In the genomic region with DNA sequence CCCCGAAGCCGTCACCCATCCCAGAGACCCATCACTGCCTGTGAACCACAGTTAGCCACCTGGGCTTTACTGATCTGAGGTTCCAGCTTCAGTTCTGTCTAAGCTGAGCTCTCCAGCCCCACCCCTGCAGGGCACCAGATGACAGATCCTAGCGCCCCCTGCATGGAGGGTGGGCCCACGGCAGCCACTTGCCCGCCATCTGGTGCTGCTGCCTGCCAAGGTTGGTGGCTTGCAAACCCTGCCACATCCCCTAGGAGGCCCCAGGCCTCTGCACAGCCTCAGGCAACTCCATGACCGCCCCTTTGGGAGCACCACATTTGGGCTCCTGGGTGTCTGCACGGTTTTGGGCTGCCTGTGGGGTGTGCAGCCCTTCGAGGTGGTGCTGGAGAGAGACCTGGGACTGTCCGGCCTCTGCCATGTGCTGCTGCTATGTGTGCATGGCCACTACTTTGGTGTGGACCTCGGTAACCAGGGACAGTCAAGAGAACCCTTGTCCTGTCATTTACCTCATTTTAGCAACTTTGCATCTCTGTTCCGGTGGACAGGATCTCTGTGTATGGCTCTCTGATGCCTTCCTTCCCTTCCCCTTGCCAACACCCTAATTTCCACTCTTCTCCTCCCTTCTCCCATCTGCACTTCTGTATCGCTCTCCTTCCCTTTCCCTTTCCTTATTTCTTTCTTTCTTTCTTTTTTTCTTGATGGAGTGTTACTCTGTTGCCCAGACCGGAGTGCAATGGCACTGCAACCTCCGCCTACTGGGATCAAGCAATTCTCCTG, we compare ENCODE assay signal across 8 cellular contexts. TPM values are rescaled to one million over a fixed set of nuclear protein-coding genes. Genes with fewer than 3 reads are reported as not detected.
DNase-seq lines count a peak whose midpoint lies in the region; ATAC-seq and TF ChIP-seq lines count a peak whose summit lies in the region.

No MANE protein-coding gene starts in this region.

- peak; percentile 50 for ATAC-seq in activated naive CD8-positive, alpha-beta T cell treated with anti-CD3 and anti-CD28 coated beads, Interleukin-2, amount 50 U/mL, for 24 hours
- peak; percentile 89 for ATAC-seq in stimulated activated naive CD8-positive, alpha-beta T cell treated with anti-CD3 and anti-CD28 coated beads, Interleukin-15, amount 100 ng/mL, for 72 hours
- ATAC-seq in HG03342 (IDR thresholded peaks at IDR 0.05; ENCODE audit: unreplicated experiment) (no peak), omental fat pad (ENCODE audit: low FRiP score) (no peak)

- BruUV-seq in MCF 10A (replicated peaks; lab: Mats Ljungman, UMichigan): no TSS peak

- POLR2A ChIA-PET in MCF 10A (lab: Yijun Ruan, JAX): no interaction called here

- no peaks in the 10 kb centered on the region for H3K9me3 Mint-ChIP-seq in activated naive CD4-positive, alpha-beta T cell treated with anti-CD3 and anti-CD28 coated beads for 36 hours
- H3K9me3 Mint-ChIP-seq in activated naive CD8-positive, alpha-beta T cell treated with anti-CD3 and anti-CD28 coated beads, Interleukin-2, amount 50 U/mL, for 24 hours: no peaks in the 10 kb centered on the region
- H3K9me3 Mint-ChIP-seq in stimulated activated naive CD8-positive, alpha-beta T cell treated with anti-CD3 and anti-CD28 coated beads, Interleukin-15, amount 100 ng/mL, for 72 hours: no peaks in the 10 kb centered on the region
- no peaks in the 10 kb centered on the region for H3K9me3 Mint-ChIP-seq in MCF 10A (ENCODE audit: unreplicated experiment)

- H3K27me3 Mint-ChIP-seq in activated naive CD4-positive, alpha-beta T cell treated with anti-CD3 and anti-CD28 coated beads for 36 hours (ENCODE audit: low read depth): peaks cover 9% of the 10 kb centered on the region
- peaks cover 25% of the 10 kb centered on the region for H3K27me3 Mint-ChIP-seq in activated naive CD8-positive, alpha-beta T cell treated with anti-CD3 and anti-CD28 coated beads, Interleukin-2, amount 50 U/mL, for 24 hours
- H3K27me3 Mint-ChIP-seq in stimulated activated naive CD8-positive, alpha-beta T cell treated with anti-CD3 and anti-CD28 coated beads, Interleukin-15, amount 100 ng/mL, for 72 hours: peaks cover 41% of the 10 kb centered on the region
- H3K27me3 Mint-ChIP-seq in MCF 10A (ENCODE audit: insufficient read depth, unreplicated experiment): peaks cover 49% of the 10 kb centered on the region

- TF ChIP-seq CTCF in MCF 10A (IDR thresholded peaks at IDR 0.05; ENCODE audit: unreplicated experiment) (no peak), omental fat pad (IDR thresholded peaks at IDR 0.05) (no peak)

- no peak overlapping the region for H3K4me3 Mint-ChIP-seq in activated naive CD4-positive, alpha-beta T cell treated with anti-CD3 and anti-CD28 coated beads for 36 hours
- H3K4me3 Mint-ChIP-seq in activated naive CD8-positive, alpha-beta T cell treated with anti-CD3 and anti-CD28 coated beads, Interleukin-2, amount 50 U/mL, for 24 hours: no peak overlapping the region
- H3K4me3 Mint-ChIP-seq in stimulated activated naive CD8-positive, alpha-beta T cell treated with anti-CD3 and anti-CD28 coated beads, Interleukin-15, amount 100 ng/mL, for 72 hours: no peak overlapping the region
- H3K4me3 Mint-ChIP-seq in MCF 10A (ENCODE audit: unreplicated experiment): no peak overlapping the region

- peak; percentile 28 for DNase-seq in activated naive CD4-positive, alpha-beta T cell treated with anti-CD3 and anti-CD28 coated beads for 36 hours
- DNase-seq in activated naive CD4-positive, alpha-beta T cell treated with anti-CD3 and anti-CD28 coated beads, Interleukin-2, amount 50 U/mL, for 16 hours: no peak
- DNase-seq in NCI-H1930 (lab: John Stamatoyannopoulos, UW) (peak; percentile 47 to 66), MCF 10A (ENCODE audit: unreplicated experiment) (no peak), omental fat pad (ENCODE audit: low spot score) (no peak)
- peak; percentile 35 for DNase-seq in activated naive CD8-positive, alpha-beta T cell treated with anti-CD3 and anti-CD28 coated beads, Interleukin-2, amount 50 U/mL, for 24 hours
- DNase-seq in stimulated activated naive CD8-positive, alpha-beta T cell treated with anti-CD3 and anti-CD28 coated beads, Interleukin-15, amount 100 ng/mL, for 72 hours: peak; percentile 43 to 53

- H3K27ac Mint-ChIP-seq in activated naive CD4-positive, alpha-beta T cell treated with anti-CD3 and anti-CD28 coated beads for 36 hours: no peak overlapping the region
- no peak overlapping the region for H3K27ac Mint-ChIP-seq in activated naive CD8-positive, alpha-beta T cell treated with anti-CD3 and anti-CD28 coated beads, Interleukin-2, amount 50 U/mL, for 24 hours
- H3K27ac Mint-ChIP-seq in stimulated activated naive CD8-positive, alpha-beta T cell treated with anti-CD3 and anti-CD28 coated beads, Interleukin-15, amount 100 ng/mL, for 72 hours: no peak overlapping the region
- no peak overlapping the region for H3K27ac Mint-ChIP-seq in MCF 10A (ENCODE audit: low read depth, unreplicated experiment)

- H3K36me3 Mint-ChIP-seq in activated naive CD4-positive, alpha-beta T cell treated with anti-CD3 and anti-CD28 coated beads for 36 hours (ENCODE audit: low read depth): no peaks in the 10 kb centered on the region
- H3K36me3 Mint-ChIP-seq in activated naive CD8-positive, alpha-beta T cell treated with anti-CD3 and anti-CD28 coated beads, Interleukin-2, amount 50 U/mL, for 24 hours (ENCODE audit: low read depth): no peaks in the 10 kb centered on the region
- H3K36me3 Mint-ChIP-seq in MCF 10A (ENCODE audit: insufficient read depth, unreplicated experiment): no peaks in the 10 kb centered on the region

- H3K4me1 Mint-ChIP-seq in activated naive CD4-positive, alpha-beta T cell treated with anti-CD3 and anti-CD28 coated beads for 36 hours (ENCODE audit: low read depth): no peaks in the 10 kb centered on the region
- no peaks in the 10 kb centered on the region for H3K4me1 Mint-ChIP-seq in activated naive CD8-positive, alpha-beta T cell treated with anti-CD3 and anti-CD28 coated beads, Interleukin-2, amount 50 U/mL, for 24 hours
- peaks cover 5% of the 10 kb centered on the region for H3K4me1 Mint-ChIP-seq in stimulated activated naive CD8-positive, alpha-beta T cell treated with anti-CD3 and anti-CD28 coated beads, Interleukin-15, amount 100 ng/mL, for 72 hours
- H3K4me1 Mint-ChIP-seq in MCF 10A (ENCODE audit: insufficient read depth, unreplicated experiment): no peaks in the 10 kb centered on the region

- intact Hi-C loops in activated naive CD4-positive, alpha-beta T cell treated with anti-CD3 and anti-CD28 coated beads for 36 hours (cut with micrococcal nuclease): no loop called here
- intact Hi-C loops in MCF 10A (cut with micrococcal nuclease): no loop called here

- CTCF ChIA-PET in activated naive CD4-positive, alpha-beta T cell treated with anti-CD3 and anti-CD28 coated beads for 36 hours (lab: Charles Lee): interaction anchor here (0.8 kb wide), 1 partner anchor 24 kb away, joined by 3 read pairs; no protein-coding TSS in a partner anchor
- CTCF ChIA-PET in MCF 10A (lab: Yijun Ruan, JAX): interaction anchor here (0.6 to 0.7 kb wide), 2 partner anchors 265 to 401 kb away, joined by 4 read pairs; a partner anchor contains a TSS

RNA-seq across cellular contexts. Expression of a gene that starts 17.4 kb away (rescaled TPM):
- total RNA-seq in activated naive CD4-positive, alpha-beta T cell treated with anti-CD3 and anti-CD28 coated beads for 36 hours: 10 to 100 TPM; 13.1 to 13.8 TPM
- 14.4 and 15.0 TPM in 2 replicates for total RNA-seq in MCF 10A (2022)
- total RNA-seq in omental fat pad: 10 to 100 TPM; 19.0 to 53.8 (median 32.2) TPM

RNA-seq across cellular contexts. Expression of a gene that starts 31.0 kb away (rescaled TPM):
- total RNA-seq in activated naive CD4-positive, alpha-beta T cell treated with anti-CD3 and anti-CD28 coated beads for 36 hours: 1 to 10 TPM; 1.1 to 2.1 TPM
- total RNA-seq in MCF 10A (2022): 0.14 and 0.91 TPM in 2 replicates
- total RNA-seq in omental fat pad: under 1 TPM in 3 of 4 donors, not detected in 1; 0.28 to 0.79 (median 0.50) TPM

RNA-seq across cellular contexts. Expression of a gene that starts 36.4 kb away (rescaled TPM):
- 10 to 100 TPM; 36.9 to 37.8 TPM for total RNA-seq in activated naive CD4-positive, alpha-beta T cell treated with anti-CD3 and anti-CD28 coated beads for 36 hours
- 16.5 and 20.9 TPM in 2 replicates for total RNA-seq in MCF 10A (2022)
- total RNA-seq in omental fat pad: 10 to 100 TPM; 13.6 to 21.8 (median 16.1) TPM

RNA-seq across cellular contexts. Expression of a gene that starts 41.5 kb away (rescaled TPM):
- 1 to 10 TPM; 4.0 TPM for total RNA-seq in activated naive CD4-positive, alpha-beta T cell treated with anti-CD3 and anti-CD28 coated beads for 36 hours
- total RNA-seq in MCF 10A (2022) (7.4 and 10.1 TPM in 2 replicates), omental fat pad (1 to 10 TPM; 3.2 to 8.7 (median 5.3) TPM)

RNA-seq across cellular contexts. Expression of a gene that starts 55.0 kb away (rescaled TPM):
- total RNA-seq in activated naive CD4-positive, alpha-beta T cell treated with anti-CD3 and anti-CD28 coated beads for 36 hours: under 1 TPM in 1 of 2 experiments, not detected in 1; 0.15 TPM
- 1.2 and 2.3 TPM in 2 replicates for total RNA-seq in MCF 10A (2022)
- 10 to 100 TPM in 1 of 4 donors, 1 to 10 TPM in 3; 3.3 to 11.9 (median 8.1) TPM for total RNA-seq in omental fat pad

Comparison
In these comparisons a context has a peak if more than half of its experiments do, and no peak if none do; other contexts are left out.
1. DNase-seq: peak in activated naive CD4-positive, alpha-beta T cell treated with anti-CD3 and anti-CD28 coated beads for 36 hours (single experiment), NCI-H1930 (2 of 2), activated naive CD8-positive, alpha-beta T cell treated with anti-CD3 and anti-CD28 coated beads, Interleukin-2, amount 50 U/mL, for 24 hours (single experiment) and stimulated activated naive CD8-positive, alpha-beta T cell treated with anti-CD3 and anti-CD28 coated beads, Interleukin-15, amount 100 ng/mL, for 72 hours (2 of 2); none in activated naive CD4-positive, alpha-beta T cell treated with anti-CD3 and anti-CD28 coated beads, Interleukin-2, amount 50 U/mL, for 16 hours (single experiment), MCF 10A (single experiment) and omental fat pad (single experiment).
2. ATAC-seq: peak in activated naive CD8-positive, alpha-beta T cell treated with anti-CD3 and anti-CD28 coated beads, Interleukin-2, amount 50 U/mL, for 24 hours (single experiment) and stimulated activated naive CD8-positive, alpha-beta T cell treated with anti-CD3 and anti-CD28 coated beads, Interleukin-15, amount 100 ng/mL, for 72 hours (single experiment); none in HG03342 (single experiment) and omental fat pad (single experiment).